ENCODE assay signal across 22 cellular contexts in genomic region chr18:25147878-25148488, GRCh38.
A peak's percentile ranks its signal among the peaks of the same experiment; 100 is the strongest.
DNase-seq lines count a peak whose midpoint lies in the region; ATAC-seq and TF ChIP-seq lines count a peak whose summit lies in the region.
"Had no signal": no experiment of that assay in that cellular context is flagged by ENCODE, and none has a peak within 500 bp of the region (broad histone marks: within the 10 kb centered on the region; RNA-seq: fewer than 3 reads in every experiment).

No MANE protein-coding gene starts in this region.

- POLR2A ChIA-PET in GM10248 (lab: Yijun Ruan, JAX), result no interaction called here

- no peak for TF ChIP-seq CTCF in GM10248 (IDR thresholded peaks at IDR 0.05; ENCODE audit: control extremely low read depth, extremely low read depth, low read depth, missing control alignments)

- no peak for ATAC-seq in HG03521 (IDR thresholded peaks at IDR 0.05; ENCODE audit: unreplicated experiment)

- CTCF ChIA-PET in GM10248 (lab: Yijun Ruan, JAX), result interaction anchor here (1.4 to 1.5 kb wide), 2 partner anchors 16 to 41 kb away, joined by 3 read pairs; no protein-coding TSS in a partner anchor

- peak; percentile 56 for DNase-seq in NCI-H82 (lab: John Stamatoyannopoulos, UW)
- DNase-seq in NCI-H82 treated with DMSO at 0.1 percent for 48 hours (lab: John Stamatoyannopoulos, UW; ENCODE audit: unreplicated experiment), result no peak
- DNase-seq in SK-N-DZ (ENCODE audit: low spot score), result peak; percentile 43
- peak; percentile 63 for DNase-seq in myocyte (ENCODE audit: low read depth)
- no peak for DNase-seq in GM10248 (ENCODE audit: extremely low spot score)
- no peak for DNase-seq in activated T-cell treated with anti-CD3 and anti-CD28 coated beads for 4 hours
- DNase-seq: C1 segment of cervical spinal cord; CD4-positive, alpha-beta memory T cell; COR-L47; DMS79; EL; GF-D8; GOT3; HFFc6; NCI-H1048; NCI-H1436; NCI-H1930; NCI-H2107; RPMI8226; SHP77; T-helper 2 cell had no signal

Comparison
In these comparisons a context has a peak if more than half of its experiments do, and no peak if none do; other contexts are left out.
1. DNase-seq: peak in NCI-H82 (single experiment), SK-N-DZ (single experiment) and myocyte (single experiment); none in NCI-H82 treated with DMSO at 0.1 percent for 48 hours (single experiment), GM10248 (single experiment) and activated T-cell treated with anti-CD3 and anti-CD28 coated beads for 4 hours (single experiment).